Comparison of ENCODE assay signal across 12 cellular contexts in the genomic region with DNA sequence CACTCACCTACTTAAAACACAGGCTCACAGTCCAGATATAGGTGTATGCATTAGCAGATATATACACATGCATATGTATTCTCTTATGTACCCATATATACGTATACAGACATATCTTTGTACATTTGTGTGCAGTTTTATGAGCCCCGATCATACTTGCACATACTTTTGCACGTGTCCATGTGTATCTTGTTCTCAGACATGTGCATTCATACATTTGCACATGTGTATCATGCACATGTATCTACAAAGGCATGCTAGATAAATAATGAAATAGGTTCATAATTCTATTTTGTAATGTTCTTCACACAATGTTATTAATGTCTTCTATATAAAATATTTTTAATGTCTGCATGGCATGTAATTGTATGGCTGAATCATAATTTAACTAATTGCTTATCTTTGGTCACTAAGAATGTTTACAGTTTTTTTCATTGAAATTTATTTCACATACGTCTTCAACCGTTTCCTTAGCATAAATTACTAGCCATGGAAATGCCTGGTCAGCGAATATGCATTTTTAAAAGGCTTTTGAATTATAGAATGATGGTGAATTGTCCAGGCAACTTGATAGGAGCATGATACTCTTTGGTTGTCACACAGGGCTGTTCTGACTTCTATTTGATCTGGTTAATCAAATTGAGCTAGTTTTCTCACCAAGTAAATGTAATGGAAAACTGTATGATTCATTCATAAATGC. TPM values are rescaled to one million over a fixed set of nuclear protein-coding genes. Genes with fewer than 3 reads are reported as not detected.
DNase-seq lines count a peak whose midpoint lies in the region; ATAC-seq and TF ChIP-seq lines count a peak whose summit lies in the region.
"Had no signal": no experiment of that assay in that cellular context is flagged by ENCODE, and none has a peak within 500 bp of the region (broad histone marks: within the 10 kb centered on the region; RNA-seq: fewer than 3 reads in every experiment).

No MANE protein-coding gene starts in this region.

- H3K4me1 ChIP-seq in endodermal cell (ENCODE audit: control insufficient read depth, insufficient read depth, low read length): no peaks in the 10 kb centered on the region
- H3K4me1 ChIP-seq in testis: peaks cover 20% of the 10 kb centered on the region
- H3K4me1 ChIP-seq in upper lobe of left lung: peaks cover 29 to 38% (median 34%) of the 10 kb centered on the region in 4 donors

- H3K9me3 Mint-ChIP-seq in activated CD4-positive, alpha-beta memory T cell treated with anti-CD3 and anti-CD28 coated beads for 36 hours: no peaks in the 10 kb centered on the region
- H3K9me3 Mint-ChIP-seq in activated CD4-positive, alpha-beta memory T cell treated with anti-CD3 and anti-CD28 coated beads, Interleukin-2, amount 10 ng/mL, durations not matched to agents 7 days and 5 days: no peaks in the 10 kb centered on the region
- H3K9me3 Mint-ChIP-seq in endodermal cell: no peaks in the 10 kb centered on the region
- H3K9me3 Mint-ChIP-seq in stimulated activated effector memory CD8-positive, alpha-beta T cell treated with anti-CD3 and anti-CD28 coated beads, Interleukin-12 subunit alpha, Interleukin-12 subunit beta, amount 100 ng/mL, for 72 hours: no peaks in the 10 kb centered on the region

- no peak overlapping the region for H3K27ac ChIP-seq in SK-N-MC
- H3K27ac ChIP-seq in endodermal cell (ENCODE audit: low read depth, low read length): no peak overlapping the region
- no peak overlapping the region for H3K27ac ChIP-seq in testis
- no peak overlapping the region for H3K27ac ChIP-seq in upper lobe of left lung

- H3K4me1 Mint-ChIP-seq in activated CD4-positive, alpha-beta memory T cell treated with anti-CD3 and anti-CD28 coated beads for 36 hours (ENCODE audit: low read depth): peaks cover 73% of the 10 kb centered on the region
- H3K4me1 Mint-ChIP-seq in activated CD4-positive, alpha-beta memory T cell treated with anti-CD3 and anti-CD28 coated beads, Interleukin-2, amount 10 ng/mL, durations not matched to agents 7 days and 5 days: peaks cover 47% of the 10 kb centered on the region
- peaks cover 18% of the 10 kb centered on the region for H3K4me1 Mint-ChIP-seq in endodermal cell
- peaks cover 56% of the 10 kb centered on the region for H3K4me1 Mint-ChIP-seq in stimulated activated effector memory CD8-positive, alpha-beta T cell treated with anti-CD3 and anti-CD28 coated beads, Interleukin-12 subunit alpha, Interleukin-12 subunit beta, amount 100 ng/mL, for 72 hours

- no peaks in the 10 kb centered on the region for H3K27me3 Mint-ChIP-seq in activated CD4-positive, alpha-beta memory T cell treated with anti-CD3 and anti-CD28 coated beads for 36 hours
- no peaks in the 10 kb centered on the region for H3K27me3 Mint-ChIP-seq in activated CD4-positive, alpha-beta memory T cell treated with anti-CD3 and anti-CD28 coated beads, Interleukin-2, amount 10 ng/mL, durations not matched to agents 7 days and 5 days
- peaks cover 18% of the 10 kb centered on the region for H3K27me3 Mint-ChIP-seq in endodermal cell (ENCODE audit: insufficient read depth)

- POLR2A ChIA-PET in activated CD4-positive, alpha-beta memory T cell treated with anti-CD3 and anti-CD28 coated beads for 36 hours (lab: Charles Lee): interaction anchor here (2.1 to 5.2 kb wide), 3 partner anchors 15 to 142 kb away, joined by 19 to 103 read pairs (median 84); a partner anchor contains a TSS
- POLR2A ChIA-PET in activated CD4-positive, alpha-beta memory T cell treated with anti-CD3 and anti-CD28 coated beads, Interleukin-2, amount 10 ng/mL, durations not matched to agents 7 days and 5 days (lab: Charles Lee): interaction anchor here (0.6 to 6.3 kb wide), 8 partner anchors 10 to 141 kb away, joined by 3 to 128 read pairs (median 22); a partner anchor contains a TSS

- CTCF ChIA-PET in activated CD4-positive, alpha-beta memory T cell treated with anti-CD3 and anti-CD28 coated beads for 36 hours (lab: Charles Lee): interaction anchor here (0.8 to 6.0 kb wide), 6 partner anchors 16 to 151 kb away, joined by 3 to 87 read pairs (median 10); a partner anchor contains a TSS
- CTCF ChIA-PET in activated CD4-positive, alpha-beta memory T cell treated with anti-CD3 and anti-CD28 coated beads, Interleukin-2, amount 10 ng/mL, durations not matched to agents 7 days and 5 days (lab: Charles Lee): interaction anchor here (0.7 to 4.9 kb wide), 8 partner anchors 22 to 142 kb away, joined by 3 to 68 read pairs (median 6); a partner anchor contains a TSS

- no peak for TF ChIP-seq EP300 in upper lobe of left lung (IDR thresholded peaks at IDR 0.05)

- H3K9ac ChIP-seq in SK-N-MC (ENCODE audit: insufficient read length): no peak overlapping the region
- H3K9ac ChIP-seq in endodermal cell (ENCODE audit: extremely low read depth, low read length, poor library complexity, severe bottlenecking): no peak overlapping the region

- 98 to 99% methylated on average over 6 of the region's 6 CpGs for WGBS in endodermal cell (ENCODE audit: insufficient coverage in 1 of 2, insufficient read length in 1 of 2), 2 experiments
- 61 to 72% methylated on average over 6 of the region's 6 CpGs for WGBS in testis, 2 donors
- 68 to 74% methylated on average over 6 of the region's 6 CpGs for WGBS in upper lobe of left lung, 2 donors

- H3K36me3 ChIP-seq in SK-N-MC (ENCODE audit: insufficient read depth, low read length) (no peaks in the 10 kb centered on the region), endodermal cell (ENCODE audit: control insufficient read depth, insufficient read depth, low read length) (peaks cover 31% of the 10 kb centered on the region), testis (ENCODE audit: low read depth, missing control alignments) (no peaks in the 10 kb centered on the region), upper lobe of left lung (no peaks in the 10 kb centered on the region)
- H3K36me3 ChIP-seq: sigmoid colon had no signal

- H3K4me3 ChIP-seq in SK-N-MC: peak overlapping the region; percentile 80; the same call in 1 of the 2 replicates
- H3K4me3 ChIP-seq in endodermal cell (ENCODE audit: low read length): peak overlapping the region; percentile 99
- no peak overlapping the region for H3K4me3 ChIP-seq in testis
- peak overlapping the region in 1 of 4 donors; percentile 78 for H3K4me3 ChIP-seq in upper lobe of left lung

- H3K4me3 Mint-ChIP-seq in activated CD4-positive, alpha-beta memory T cell treated with anti-CD3 and anti-CD28 coated beads for 36 hours: peak overlapping the region; percentile 93
- H3K4me3 Mint-ChIP-seq in activated CD4-positive, alpha-beta memory T cell treated with anti-CD3 and anti-CD28 coated beads, Interleukin-2, amount 10 ng/mL, durations not matched to agents 7 days and 5 days: no peak overlapping the region
- no peak overlapping the region for H3K4me3 Mint-ChIP-seq in endodermal cell
- H3K4me3 Mint-ChIP-seq in stimulated activated effector memory CD8-positive, alpha-beta T cell treated with anti-CD3 and anti-CD28 coated beads, Interleukin-12 subunit alpha, Interleukin-12 subunit beta, amount 100 ng/mL, for 72 hours: peak overlapping the region; percentile 94

- H3K9me3 ChIP-seq in SK-N-MC (ENCODE audit: low read depth, low read length) (no peaks in the 10 kb centered on the region), endodermal cell (ENCODE audit: control insufficient read depth, low read length) (peaks cover 10% of the 10 kb centered on the region), testis (no peaks in the 10 kb centered on the region), upper lobe of left lung (no peaks in the 10 kb centered on the region)
- H3K9me3 ChIP-seq: sigmoid colon had no signal

- TF ChIP-seq POLR2A in testis (IDR thresholded peaks at IDR 0.05) (no peak), upper lobe of left lung (IDR thresholded peaks at IDR 0.05) (no peak)

- peak overlapping the region; percentile 97 for H3K27ac Mint-ChIP-seq in activated CD4-positive, alpha-beta memory T cell treated with anti-CD3 and anti-CD28 coated beads for 36 hours
- no peak overlapping the region for H3K27ac Mint-ChIP-seq in activated CD4-positive, alpha-beta memory T cell treated with anti-CD3 and anti-CD28 coated beads, Interleukin-2, amount 10 ng/mL, durations not matched to agents 7 days and 5 days
- H3K27ac Mint-ChIP-seq in endodermal cell: no peak overlapping the region
- H3K27ac Mint-ChIP-seq in stimulated activated effector memory CD8-positive, alpha-beta T cell treated with anti-CD3 and anti-CD28 coated beads, Interleukin-12 subunit alpha, Interleukin-12 subunit beta, amount 100 ng/mL, for 72 hours: no peak overlapping the region

- H3K36me3 Mint-ChIP-seq in activated CD4-positive, alpha-beta memory T cell treated with anti-CD3 and anti-CD28 coated beads for 36 hours: peaks cover 38% of the 10 kb centered on the region
- peaks cover 30% of the 10 kb centered on the region for H3K36me3 Mint-ChIP-seq in activated CD4-positive, alpha-beta memory T cell treated with anti-CD3 and anti-CD28 coated beads, Interleukin-2, amount 10 ng/mL, durations not matched to agents 7 days and 5 days (ENCODE audit: low read depth)
- H3K36me3 Mint-ChIP-seq in endodermal cell (ENCODE audit: low read depth): peaks cover 15% of the 10 kb centered on the region
- H3K36me3 Mint-ChIP-seq in stimulated activated effector memory CD8-positive, alpha-beta T cell treated with anti-CD3 and anti-CD28 coated beads, Interleukin-12 subunit alpha, Interleukin-12 subunit beta, amount 100 ng/mL, for 72 hours: peaks cover 55% of the 10 kb centered on the region

- intact Hi-C loops in activated CD4-positive, alpha-beta memory T cell treated with anti-CD3 and anti-CD28 coated beads for 36 hours (cut with micrococcal nuclease): loop anchor here (1.0 kb wide), 1 partner anchor 7 kb away; no protein-coding TSS in a partner anchor
- intact Hi-C loops in testis (cut with DNase I; ENCODE audit: low total_unique reads): loop anchor here (10.0 kb wide), 1 partner anchor 96 kb away; a partner anchor contains a TSS

- H3K27me3 ChIP-seq in endodermal cell (ENCODE audit: control insufficient read depth, insufficient read depth, low read length, poor library complexity, severe bottlenecking) (peaks cover 16% of the 10 kb centered on the region), testis (no peaks in the 10 kb centered on the region), upper lobe of left lung (no peaks in the 10 kb centered on the region)
- H3K27me3 ChIP-seq: sigmoid colon had no signal

- TF ChIP-seq CTCF in endodermal cell (conservative IDR thresholded peaks at IDR 0.05) (no peak), testis (IDR thresholded peaks at IDR 0.05) (no peak), upper lobe of left lung (IDR thresholded peaks at IDR 0.05) (no peak)

- no peak for ATAC-seq in stimulated activated effector memory CD8-positive, alpha-beta T cell treated with anti-CD3 and anti-CD28 coated beads, Interleukin-12 subunit alpha, Interleukin-12 subunit beta, amount 100 ng/mL, for 72 hours
- no peak for ATAC-seq in upper lobe of left lung (ENCODE audit: low FRiP score in 2 of 2)

- DNase-seq in activated CD4-positive, alpha-beta memory T cell treated with anti-CD3 and anti-CD28 coated beads for 36 hours: no peak
- no peak for DNase-seq in activated CD4-positive, alpha-beta memory T cell treated with anti-CD3 and anti-CD28 coated beads, Interleukin-2, amount 10 ng/mL, durations not matched to agents 7 days and 5 days
- DNase-seq in SK-N-MC (ENCODE audit: low read depth, low spot score) (no peak), endodermal cell (no peak), COLO668 (lab: John Stamatoyannopoulos, UW; ENCODE audit: unreplicated experiment) (no peak), testis (no peak), upper lobe of left lung (no peak)
- DNase-seq in stimulated activated effector memory CD8-positive, alpha-beta T cell treated with anti-CD3 and anti-CD28 coated beads, Interleukin-12 subunit alpha, Interleukin-12 subunit beta, amount 100 ng/mL, for 72 hours (ENCODE audit: low spot score in 2 of 2): no peak
- DNase-seq: activated effector memory CD4-positive, alpha-beta T cell treated with anti-CD3 and anti-CD28 coated beads, Interleukin-2, amount 50 U/mL, for 16 hours; effector CD4-positive, alpha-beta T cell; NCI-H146; sigmoid colon had no signal

RNA-seq across cellular contexts. Expression of a gene that starts 2.6 kb away (rescaled TPM):
- total RNA-seq in activated CD4-positive, alpha-beta memory T cell treated with anti-CD3 and anti-CD28 coated beads for 36 hours: 10 to 100 TPM; 74.6 to 76.4 TPM
- total RNA-seq in activated CD4-positive, alpha-beta memory T cell treated with anti-CD3 and anti-CD28 coated beads, Interleukin-2, amount 10 ng/mL, durations not matched to agents 7 days and 5 days: 10 to 100 TPM; 57.1 to 59.3 TPM
- total RNA-seq in endodermal cell (10 to 100 TPM; 46.2 to 49.0 TPM), testis (100 to 1,000 TPM; 292 to 319 TPM), upper lobe of left lung (100 to 1,000 TPM in 3 of 6 donors, 10 to 100 TPM in 3; 66.9 to 212 (median 108) TPM)
- polyA plus RNA-seq in endodermal cell (2013, experiment 1 of 2): 58.5 TPM
- polyA plus RNA-seq in endodermal cell (2013, experiment 2 of 2): 56.3 TPM
- polyA plus RNA-seq in testis (ENCODE audit: insufficient read depth, low read depth, low replicate concordance): 88.7 TPM

Comparison
In these comparisons a context has a peak if more than half of its experiments do, and no peak if none do; other contexts are left out.
1. H3K4me3 Mint-ChIP-seq: peak in activated CD4-positive, alpha-beta memory T cell treated with anti-CD3 and anti-CD28 coated beads for 36 hours (single experiment) and stimulated activated effector memory CD8-positive, alpha-beta T cell treated with anti-CD3 and anti-CD28 coated beads, Interleukin-12 subunit alpha, Interleukin-12 subunit beta, amount 100 ng/mL, for 72 hours (single experiment); none in activated CD4-positive, alpha-beta memory T cell treated with anti-CD3 and anti-CD28 coated beads, Interleukin-2, amount 10 ng/mL, durations not matched to agents 7 days and 5 days (single experiment) and endodermal cell (single experiment).
2. H3K4me3 ChIP-seq: peak in SK-N-MC (single experiment) and endodermal cell (single experiment); none in testis (0 of 2).